Comparison of ENCODE assay signal across 16 cellular contexts in genomic region chr1:81701071-81701470, GRCh38.
"Had no signal": no experiment of that assay in that cellular context is flagged by ENCODE, and none has a peak within 500 bp of the region (broad histone marks: within the 10 kb centered on the region; RNA-seq: fewer than 3 reads in every experiment).

No MANE protein-coding gene starts in this region.

- H3K36me3 Mint-ChIP-seq: naive B cell; stimulated activated naive B cell treated with anti-CD40 and anti-IgM and Interleukin-4, amounts not matched to agents 10 μg/mL and 1 μg/mL and 100 μg/mL, for 72 hours had no signal

- H3K27ac ChIP-seq: colonic mucosa, thoracic aorta, transverse colon had no signal

- H3K4me1 Mint-ChIP-seq: naive B cell; stimulated activated naive B cell treated with anti-CD40 and anti-IgM and Interleukin-4, amounts not matched to agents 10 μg/mL and 1 μg/mL and 100 μg/mL, for 72 hours; stimulated activated naive CD8-positive, alpha-beta T cell treated with anti-CD3 and anti-CD28 coated beads, Interleukin-15, amount 100 ng/mL, for 72 hours had no signal

- FAIRE-seq: urothelium cell line had no signal

- H3K27me3 ChIP-seq: colonic mucosa, transverse colon had no signal

- H3K4me3 Mint-ChIP-seq: naive B cell; nephron; stimulated activated naive B cell treated with anti-CD40 and anti-IgM and Interleukin-4, amounts not matched to agents 10 μg/mL and 1 μg/mL and 100 μg/mL, for 72 hours; stimulated activated naive CD8-positive, alpha-beta T cell treated with anti-CD3 and anti-CD28 coated beads, Interleukin-15, amount 100 ng/mL, for 72 hours had no signal

- H3K4me1 ChIP-seq: colonic mucosa, transverse colon had no signal

- H3K4me3 ChIP-seq: colonic mucosa, lung, thoracic aorta, transverse colon had no signal

- DNase-seq: colonic mucosa; dermis blood vessel endothelial cell; foreskin fibroblast; left colon; left ventricle myocardium superior; mesenchymal stem cell; naive B cell; stimulated activated CD4-positive, alpha-beta T cell treated with anti-CD3 and anti-CD28 coated beads, Interleukin-2, amount 100 ng/mL, for 24 hours; stimulated activated CD4-positive, alpha-beta T cell treated with anti-CD3 and anti-CD28 coated beads, Interleukin-4, amount 100 ng/mL, for 4 hours; stimulated activated naive B cell treated with anti-CD40 and anti-IgM and Interleukin-4, amounts not matched to agents 10 μg/mL and 1 μg/mL and 100 μg/mL, for 72 hours; stimulated activated naive CD8-positive, alpha-beta T cell treated with anti-CD3 and anti-CD28 coated beads, Interleukin-15, amount 100 ng/mL, for 72 hours; transverse colon had no signal

- H3K9me3 ChIP-seq: colonic mucosa, thoracic aorta, transverse colon had no signal

- H3K27ac Mint-ChIP-seq: naive B cell; nephron; stimulated activated naive B cell treated with anti-CD40 and anti-IgM and Interleukin-4, amounts not matched to agents 10 μg/mL and 1 μg/mL and 100 μg/mL, for 72 hours; stimulated activated naive CD8-positive, alpha-beta T cell treated with anti-CD3 and anti-CD28 coated beads, Interleukin-15, amount 100 ng/mL, for 72 hours had no signal

- H3K36me3 ChIP-seq: colonic mucosa, thoracic aorta, transverse colon had no signal

- H3K27me3 Mint-ChIP-seq: naive B cell; stimulated activated naive B cell treated with anti-CD40 and anti-IgM and Interleukin-4, amounts not matched to agents 10 μg/mL and 1 μg/mL and 100 μg/mL, for 72 hours; stimulated activated naive CD8-positive, alpha-beta T cell treated with anti-CD3 and anti-CD28 coated beads, Interleukin-15, amount 100 ng/mL, for 72 hours had no signal
